In the genomic region with DNA sequence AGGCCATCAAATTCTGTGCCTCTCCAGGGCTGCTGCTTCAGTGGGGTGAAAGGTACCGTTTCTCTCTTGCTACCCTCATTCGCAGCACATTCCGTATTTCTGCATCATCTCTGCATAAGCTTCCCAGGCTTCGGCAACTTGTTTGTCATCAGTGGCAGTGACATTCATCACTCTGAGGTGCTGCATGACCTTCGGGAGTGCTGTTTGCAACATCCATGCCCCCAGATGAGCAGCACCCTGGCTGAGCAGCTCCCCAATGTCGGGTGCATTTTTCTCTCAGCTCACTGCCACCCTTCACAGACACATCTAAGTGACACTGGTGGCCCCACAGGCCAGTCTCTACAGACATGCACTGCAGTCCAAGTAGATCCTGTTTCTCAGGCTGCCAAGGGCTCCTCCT, we compare ENCODE assay signal across 13 cellular contexts. TPM values are rescaled to one million over a fixed set of nuclear protein-coding genes. Genes with fewer than 3 reads are reported as not detected.
DNase-seq lines count a peak whose midpoint lies in the region; ATAC-seq, FAIRE-seq and TF ChIP-seq lines count a peak whose summit lies in the region.
"Had no signal": no experiment of that assay in that cellular context is flagged by ENCODE, and none has a peak within 500 bp of the region (broad histone marks: within the 10 kb centered on the region; RNA-seq: fewer than 3 reads in every experiment).

No MANE protein-coding gene starts in this region.

- H3K79me2 ChIP-seq in keratinocyte (ENCODE audit: control insufficient read depth, insufficient read depth, low read length): peaks cover 80% of the 10 kb centered on the region

- H2AFZ ChIP-seq in keratinocyte (ENCODE audit: control insufficient read depth, low read length): no peak overlapping the region

- H3K9me3 Mint-ChIP-seq in activated naive CD4-positive, alpha-beta T cell treated with anti-CD3 and anti-CD28 coated beads, Interleukin-2, amount 50 U/mL, for 24 hours: no peaks in the 10 kb centered on the region
- H3K9me3 Mint-ChIP-seq: T-helper 1 cell treated with Interleukin-12 subunit alpha and Interleukin-12 subunit beta and Interleukin-4 antibody, amounts not matched to agents 30 μg/mL and 1 μg/mL, for 36 hours had no signal

- no peaks in the 10 kb centered on the region for H3K27me3 Mint-ChIP-seq in activated naive CD4-positive, alpha-beta T cell treated with anti-CD3 and anti-CD28 coated beads, Interleukin-2, amount 50 U/mL, for 24 hours

- dilution Hi-C loops in keratinocyte (cut with MboI; ENCODE audit: extremely low pct_ligation_motif_present, low sequenced_read_pairs): no loop called here

- ATAC-seq in HG03280 (IDR thresholded peaks at IDR 0.05; ENCODE audit: unreplicated experiment): no peak
- no peak for ATAC-seq in GM18519 (IDR thresholded peaks at IDR 0.05; ENCODE audit: low FRiP score, unreplicated experiment)
- ATAC-seq: left colon had no signal

- H3K4me1 Mint-ChIP-seq in activated naive CD4-positive, alpha-beta T cell treated with anti-CD3 and anti-CD28 coated beads, Interleukin-2, amount 50 U/mL, for 24 hours: peaks cover 79% of the 10 kb centered on the region

- TF ChIP-seq CTCF in adrenal gland (IDR thresholded peaks at IDR 0.05): no peak
- TF ChIP-seq CTCF in keratinocyte (optimal IDR thresholded peaks at IDR 0.05 in 1 of 3, IDR thresholded peaks at IDR 0.05 in 1 of 3, conservative IDR thresholded peaks at IDR 0.05 in 1 of 3; ENCODE audit: extremely low read depth in 1 of 3, insufficient read depth in 2 of 3, low read length in 3 of 3): no peak

- H3K27ac ChIP-seq in adrenal gland (peak overlapping the region in 1 of 5 donors; percentile 2), keratinocyte (ENCODE audit: control insufficient read depth, insufficient read depth, low read length) (no peak overlapping the region), subcutaneous abdominal adipose tissue (ENCODE audit: low read depth, low read length) (peak overlapping the region; percentile 37)
- H3K27ac ChIP-seq: brain microvascular endothelial cell had no signal

- DNase-seq in activated naive CD4-positive, alpha-beta T cell (lab: John Stamatoyannopoulos, UW): no peak
- DNase-seq in adrenal gland: peak in 5 of 7 donors; percentile 37 to 48 (median 39)
- DNase-seq in keratinocyte (ENCODE audit: low read depth, low spot score): no peak
- no peak for DNase-seq in globus pallidus (ENCODE audit: low spot score)
- DNase-seq: brain microvascular endothelial cell, left colon, NCI-H1105, NCI-H748 treated with DMSO at 0.1 percent for 48 hours had no signal

- peaks cover 10% of the 10 kb centered on the region for H3K9me1 ChIP-seq in keratinocyte (ENCODE audit: control insufficient read depth, extremely low read depth, insufficient read depth, low read length)

- H4K20me1 ChIP-seq in keratinocyte (ENCODE audit: control insufficient read depth, extremely low read depth, insufficient read depth, low read length): peaks cover 54% of the 10 kb centered on the region

- H3K4me3 Mint-ChIP-seq in activated naive CD4-positive, alpha-beta T cell treated with anti-CD3 and anti-CD28 coated beads, Interleukin-2, amount 50 U/mL, for 24 hours: peak overlapping the region; percentile 88
- H3K4me3 Mint-ChIP-seq: T-helper 1 cell treated with Interleukin-12 subunit alpha and Interleukin-12 subunit beta and Interleukin-4 antibody, amounts not matched to agents 30 μg/mL and 1 μg/mL, for 36 hours had no signal

- no peak overlapping the region for H3K27ac Mint-ChIP-seq in activated naive CD4-positive, alpha-beta T cell treated with anti-CD3 and anti-CD28 coated beads, Interleukin-2, amount 50 U/mL, for 24 hours
- H3K27ac Mint-ChIP-seq: T-helper 1 cell treated with Interleukin-12 subunit alpha and Interleukin-12 subunit beta and Interleukin-4 antibody, amounts not matched to agents 30 μg/mL and 1 μg/mL, for 36 hours had no signal

- FAIRE-seq in keratinocyte (lab: Jason Lieb, UNC): no peak

- H3K4me1 ChIP-seq in adrenal gland (replicated peaks in 1 of 2): peaks cover 50 to 73% of the 10 kb centered on the region in 2 donors
- H3K4me1 ChIP-seq in keratinocyte (ENCODE audit: control insufficient read depth, extremely low read depth, insufficient read depth, low read length): peaks cover 20% of the 10 kb centered on the region
- H3K4me1 ChIP-seq in subcutaneous abdominal adipose tissue (ENCODE audit: control insufficient read depth in 5 of 5, insufficient read depth in 5 of 5, low read length in 5 of 5): peaks cover 14 to 85% (median 83%) of the 10 kb centered on the region in 5 donors

- intact Hi-C loops in adrenal gland (cut with DNase I): loop anchor here (5.0 to 10.0 kb wide), 2 partner anchors 112 to 184 kb away; no protein-coding TSS in a partner anchor

- peak overlapping the region; percentile 18 for H3K4me2 ChIP-seq in keratinocyte (ENCODE audit: control insufficient read depth, extremely low read depth, insufficient read depth, low read depth, low read length)

- no peaks in the 10 kb centered on the region for H3K9me3 ChIP-seq in adrenal gland (replicated peaks in 1 of 3)
- H3K9me3 ChIP-seq in keratinocyte (ENCODE audit: control insufficient read depth, low read depth, low read length): no peaks in the 10 kb centered on the region
- no peaks in the 10 kb centered on the region for H3K9me3 ChIP-seq in subcutaneous abdominal adipose tissue (ENCODE audit: control insufficient read depth in 5 of 5, low read length in 5 of 5)

- 14 to 53% (median 32%) methylated on average over 6 of the region's 6 CpGs for WGBS in adrenal gland, 4 donors

- peak overlapping the region in 1 of 4 donors; percentile 20 for H3K4me3 ChIP-seq in adrenal gland
- H3K4me3 ChIP-seq in keratinocyte (ENCODE audit: control insufficient read depth in 2 of 3, extremely low read depth in 1 of 3, insufficient read depth in 2 of 3, low read depth in 1 of 3, low read length in 3 of 3): no peak overlapping the region
- peak overlapping the region in 2 of 5 donors; percentile 33 to 36 for H3K4me3 ChIP-seq in subcutaneous abdominal adipose tissue (ENCODE audit: low read depth in 1 of 5, low read length in 5 of 5)

- H3K36me3 Mint-ChIP-seq in activated naive CD4-positive, alpha-beta T cell treated with anti-CD3 and anti-CD28 coated beads, Interleukin-2, amount 50 U/mL, for 24 hours: peaks cover 4% of the 10 kb centered on the region

- no peak overlapping the region for H3K9ac ChIP-seq in keratinocyte (ENCODE audit: control insufficient read depth, extremely low read depth, insufficient read depth, low read length)
- H3K9ac ChIP-seq in subcutaneous abdominal adipose tissue (ENCODE audit: low read length in 5 of 5): peak overlapping the region in 2 of 5 donors; percentile 9 to 40

- H3K36me3 ChIP-seq in adrenal gland (replicated peaks in 1 of 2) (no peaks in the 10 kb centered on the region), keratinocyte (ENCODE audit: control insufficient read depth in 2 of 2, extremely low read depth in 1 of 2, insufficient read depth in 2 of 2, low read length in 2 of 2) (peaks cover 0 to 4% of the 10 kb centered on the region in 2 experiments), subcutaneous abdominal adipose tissue (ENCODE audit: control insufficient read depth in 5 of 5, insufficient read depth in 5 of 5, low read length in 5 of 5) (peaks cover 0 to 3% (median 0%) of the 10 kb centered on the region in 5 donors)
- H3K36me3 ChIP-seq: brain microvascular endothelial cell had no signal

- TF ChIP-seq POLR2A in adrenal gland (IDR thresholded peaks at IDR 0.05): no peak

- no peaks in the 10 kb centered on the region for H3K27me3 ChIP-seq in adrenal gland
- H3K27me3 ChIP-seq in keratinocyte (ENCODE audit: control insufficient read depth, extremely low read depth, insufficient read depth, low read length): no peaks in the 10 kb centered on the region
- no peaks in the 10 kb centered on the region for H3K27me3 ChIP-seq in subcutaneous abdominal adipose tissue (ENCODE audit: control insufficient read depth in 5 of 5, insufficient read depth in 4 of 5, low read length in 5 of 5)
- H3K27me3 ChIP-seq: brain microvascular endothelial cell had no signal

RNA-seq across cellular contexts. Expression of gene CREBBP, which starts 3.8 kb away (rescaled TPM):
- total RNA-seq in adrenal gland: 10 to 100 TPM; 34.0 to 67.7 (median 48.6) TPM
- polyA plus RNA-seq in adrenal gland: 10 to 100 TPM; 13.7 to 39.7 (median 25.3) TPM
- polyA plus RNA-seq in keratinocyte: 2.2 to 5.0 TPM (median 4.6 TPM) in 3 replicates
- polyA plus RNA-seq in keratinocyte (2011; ENCODE audit: low read depth): 132 TPM
- 4.3 and 4.8 TPM in 2 replicates for polyA plus RNA-seq in keratinocyte (2011; cell fraction: cytosol; rRNA removed)
- 23.8 and 25.9 TPM in 2 replicates for polyA plus RNA-seq in keratinocyte (2011; cell fraction: nucleus; rRNA removed)
- polyA plus RNA-seq in keratinocyte (2012; ENCODE audit: low replicate concordance): 12.9 and 15.0 TPM in 2 replicates
- polyA minus RNA-seq in keratinocyte: 10.6 to 48.3 TPM (median 17.6 TPM) in 3 replicates
- polyA minus RNA-seq in keratinocyte (2011; cell fraction: cytosol; rRNA and poly(A)+ RNA removed): 17.3 TPM
- 35.5 and 53.1 TPM in 2 replicates for polyA minus RNA-seq in keratinocyte (2011; cell fraction: nucleus; rRNA and poly(A)+ RNA removed)

Comparison
In these comparisons a context has a peak if more than half of its experiments do, and no peak if none do; other contexts are left out.
1. DNase-seq: peak in adrenal gland (5 of 7); none in activated naive CD4-positive, alpha-beta T cell (0 of 4), keratinocyte (single experiment) and globus pallidus (single experiment).